In genomic region chr5:159083532-159083931, GRCh38 we compare ENCODE assay signal across 21 cellular contexts. TPM values are rescaled to one million over a fixed set of nuclear protein-coding genes. Genes with fewer than 3 reads are reported as not detected.
A peak's percentile ranks its signal among the peaks of the same experiment; 100 is the strongest.
DNase-seq lines count a peak whose midpoint lies in the region; ATAC-seq and TF ChIP-seq lines count a peak whose summit lies in the region.
"Had no signal": no experiment of that assay in that cellular context is flagged by ENCODE, and none has a peak within 500 bp of the region (broad histone marks: within the 10 kb centered on the region; RNA-seq: fewer than 3 reads in every experiment).

No MANE protein-coding gene starts in this region.

- peaks cover 94% of the 10 kb centered on the region for H3K36me3 ChIP-seq in BLaER1
- H3K36me3 ChIP-seq in brain microvascular endothelial cell (replicated peaks): peaks cover 4% of the 10 kb centered on the region

- peak overlapping the region; percentile 8; the same call in 1 of the 2 replicates for H3K9ac ChIP-seq in BLaER1
- H3K9ac ChIP-seq: GM23248 had no signal

- peaks cover 68% of the 10 kb centered on the region for H3K4me1 Mint-ChIP-seq in activated B cell treated with CpG ODN at 0.5 μM for 24 hours
- H3K4me1 Mint-ChIP-seq in naive B cell: peaks cover 30 to 34% (median 30%) of the 10 kb centered on the region in 3 donors
- H3K4me1 Mint-ChIP-seq: CD4-positive, CD25-positive, alpha-beta regulatory T cell had no signal

- POLR2A ChIA-PET in activated B cell treated with CpG ODN at 0.5 μM for 24 hours (lab: Charles Lee): interaction anchor here (0.9 to 9.4 kb wide), 15 partner anchors 11 to 198 kb away, joined by 3 to 150 read pairs (median 5); partner anchors contain the start of gene EBF1
- POLR2A ChIA-PET in GM10248 (lab: Yijun Ruan, JAX): no interaction called here

- peaks cover 100% of the 10 kb centered on the region for H4K20me1 ChIP-seq in BLaER1

- no peaks in the 10 kb centered on the region for H3K9me3 ChIP-seq in BLaER1

- DNase-seq in activated B cell treated with CpG ODN at 0.5 μM for 24 hours: no peak
- DNase-seq in naive B cell: no peak
- DNase-seq in head of caudate nucleus: no peak
- DNase-seq in brain microvascular endothelial cell: no peak
- DNase-seq in GM10248 (ENCODE audit: extremely low spot score): no peak
- no peak for DNase-seq in effector CD8-positive, alpha-beta T cell (lab: John Stamatoyannopoulos, UW)
- DNase-seq: CD4-positive, CD25-positive, alpha-beta regulatory T cell; DND-41; GM23248; HCEC 1CT; MM.1S; NCI-H1048; NCI-H1417 treated with DMSO at 0.1 percent for 48 hours; NCI-H187; NCI-H69; SHP77 treated with DMSO at 0.1 percent for 48 hours had no signal

- H3K27ac ChIP-seq in BLaER1: no peak overlapping the region
- H3K27ac ChIP-seq in brain microvascular endothelial cell: no peak overlapping the region
- H3K27ac ChIP-seq: GM23248, RWPE1, SK-N-MC had no signal

- peaks cover 88% of the 10 kb centered on the region for H3K36me3 Mint-ChIP-seq in activated B cell treated with CpG ODN at 0.5 μM for 24 hours (ENCODE audit: low read depth)
- H3K36me3 Mint-ChIP-seq in naive B cell: peaks cover 49 to 54% of the 10 kb centered on the region in 2 donors
- H3K36me3 Mint-ChIP-seq: CD4-positive, CD25-positive, alpha-beta regulatory T cell had no signal

- H3K4me3 Mint-ChIP-seq in activated B cell treated with CpG ODN at 0.5 μM for 24 hours (peak overlapping the region; percentile 72), naive B cell (no peak overlapping the region)
- H3K4me3 Mint-ChIP-seq: CD4-positive, CD25-positive, alpha-beta regulatory T cell had no signal

- H3K27me3 ChIP-seq in BLaER1: no peaks in the 10 kb centered on the region
- H3K27me3 ChIP-seq in brain microvascular endothelial cell (replicated peaks): no peaks in the 10 kb centered on the region

- TF ChIP-seq CTCF in activated B cell treated with CpG ODN at 0.5 μM for 24 hours (IDR thresholded peaks at IDR 0.05) (no peak), brain microvascular endothelial cell (IDR thresholded peaks at IDR 0.05; ENCODE audit: low read depth, low read length, missing control alignments) (no peak), GM10248 (IDR thresholded peaks at IDR 0.05; ENCODE audit: control extremely low read depth, extremely low read depth, low read depth, missing control alignments) (no peak)

- in situ Hi-C loops in brain microvascular endothelial cell (cut with HindIII; ENCODE audit: low pct_ligation_motif_present, low sequenced_read_pairs): no loop called here

- peaks cover 3% of the 10 kb centered on the region for H3K9me3 Mint-ChIP-seq in activated B cell treated with CpG ODN at 0.5 μM for 24 hours
- H3K9me3 Mint-ChIP-seq in naive B cell: no peaks in the 10 kb centered on the region

- H3K4me2 ChIP-seq in BLaER1: peak overlapping the region; percentile 54

- peak; percentile 5 for ATAC-seq in GM18868 (IDR thresholded peaks at IDR 0.05; ENCODE audit: unreplicated experiment)
- no peak for ATAC-seq in activated B cell treated with CpG ODN at 0.5 μM for 24 hours (ENCODE audit: low read depth)
- ATAC-seq in naive B cell (ENCODE audit: low read depth in 2 of 2): no peak
- ATAC-seq: K562 had no signal

- H3K27me3 Mint-ChIP-seq in activated B cell treated with CpG ODN at 0.5 μM for 24 hours: no peaks in the 10 kb centered on the region
- H3K27me3 Mint-ChIP-seq in naive B cell: no peaks in the 10 kb centered on the region

- CTCF ChIA-PET in activated B cell treated with CpG ODN at 0.5 μM for 24 hours (lab: Charles Lee) (no interaction called here), GM10248 (lab: Yijun Ruan, JAX) (interaction anchor here (1.6 kb wide), 1 partner anchor 131 kb away, joined by 4 read pairs; no protein-coding TSS in a partner anchor)

- H3K27ac Mint-ChIP-seq in activated B cell treated with CpG ODN at 0.5 μM for 24 hours (peak overlapping the region; percentile 93), naive B cell (peak overlapping the region; percentile 73 to 93 (median 89))
- H3K27ac Mint-ChIP-seq: CD4-positive, CD25-positive, alpha-beta regulatory T cell had no signal

- H3K4me3 ChIP-seq in BLaER1 (no peak overlapping the region), brain microvascular endothelial cell (ENCODE audit: low read depth, low read length) (no peak overlapping the region)
- H3K4me3 ChIP-seq: GM23248, K562, SK-N-MC had no signal

- intact Hi-C loops in activated B cell treated with CpG ODN at 0.5 μM for 24 hours (cut with micrococcal nuclease): loop anchor here (5.0 kb wide), 2 partner anchors 71 to 306 kb away; no protein-coding TSS in a partner anchor
- intact Hi-C loops in head of caudate nucleus (cut with DNase I): no loop called here

- H3K4me1 ChIP-seq in BLaER1: peaks cover 94% of the 10 kb centered on the region

RNA-seq across cellular contexts. Expression of gene EBF1, which starts 16.2 kb away (rescaled TPM):
- total RNA-seq in activated B cell treated with CpG ODN at 0.5 μM for 24 hours: 195 and 247 TPM in 2 replicates
- polyA plus RNA-seq in naive B cell (ENCODE audit: low read depth in 6 of 6): 10 to 100 TPM; 27.7 to 48.4 (median 40.1) TPM
